Comparison of ENCODE assay signal across 8 cellular contexts in genomic region chr7:156892821-156893706, GRCh38. TPM values are rescaled to one million over a fixed set of nuclear protein-coding genes. Genes with fewer than 3 reads are reported as not detected.
DNase-seq lines count a peak whose midpoint lies in the region; ATAC-seq, FAIRE-seq and TF ChIP-seq lines count a peak whose summit lies in the region.

LMBR1 (minus strand) TSS chr7:156893183; CDS start chr7:156892993, 190 bp downstream.

- no peak for FAIRE-seq in HTR-8/SVneo (lab: Jason Lieb, UNC)

- H3K27me3 ChIP-seq in Caco-2 (replicated peaks; ENCODE audit: control insufficient read depth, insufficient read depth, low read length), result no peaks in the 10 kb centered on the region
- no peaks in the 10 kb centered on the region for H3K27me3 ChIP-seq in endocrine pancreas (ENCODE audit: control insufficient read depth, insufficient read depth, low read length)

- H3K4me1 Mint-ChIP-seq in Caco-2 (ENCODE audit: low read depth, unreplicated experiment), result peaks cover 20% of the 10 kb centered on the region
- peaks cover 54% of the 10 kb centered on the region for H3K4me1 Mint-ChIP-seq in activated CD8-positive, alpha-beta memory T cell treated with anti-CD3 and anti-CD28 coated beads, Interleukin-2, amount 10 ng/mL, durations not matched to agents 7 days and 5 days

- intact Hi-C loops in Caco-2 (cut with micrococcal nuclease; ENCODE audit: unreplicated experiment), result loop anchor here (2.0 kb wide), 1 partner anchor 246 kb away; the partner anchor contains the start of gene UBE3C

- no peaks in the 10 kb centered on the region for H3K27me3 Mint-ChIP-seq in Caco-2 (ENCODE audit: insufficient read depth, unreplicated experiment)
- no peaks in the 10 kb centered on the region for H3K27me3 Mint-ChIP-seq in activated CD8-positive, alpha-beta memory T cell treated with anti-CD3 and anti-CD28 coated beads, Interleukin-2, amount 10 ng/mL, durations not matched to agents 7 days and 5 days

- peak; percentile 72 for ATAC-seq in GM21367 (IDR thresholded peaks at IDR 0.05; ENCODE audit: unreplicated experiment)
- ATAC-seq in activated CD8-positive, alpha-beta memory T cell treated with anti-CD3 and anti-CD28 coated beads, Interleukin-2, amount 10 ng/mL, durations not matched to agents 7 days and 5 days, result peak; percentile 84

- peak within 1 kb of the TSS; percentile 80 for H3K4me3 Mint-ChIP-seq in Caco-2 (ENCODE audit: unreplicated experiment)
- peak within 1 kb of the TSS; percentile 88 for H3K4me3 Mint-ChIP-seq in activated CD8-positive, alpha-beta memory T cell treated with anti-CD3 and anti-CD28 coated beads, Interleukin-2, amount 10 ng/mL, durations not matched to agents 7 days and 5 days

- H3K9me3 ChIP-seq in Caco-2, result peaks cover 8% of the 10 kb centered on the region; the same call in 1 of the 2 replicates
- H3K9me3 ChIP-seq in endocrine pancreas (ENCODE audit: control insufficient read depth, low read length), result no peaks in the 10 kb centered on the region

- peak within 1 kb of the TSS; percentile 90 for H3K27ac Mint-ChIP-seq in Caco-2 (ENCODE audit: unreplicated experiment)
- H3K27ac Mint-ChIP-seq in activated CD8-positive, alpha-beta memory T cell treated with anti-CD3 and anti-CD28 coated beads, Interleukin-2, amount 10 ng/mL, durations not matched to agents 7 days and 5 days, result peak within 1 kb of the TSS; percentile 90

- H3K4me1 ChIP-seq in Caco-2, result peaks cover 3% of the 10 kb centered on the region; the same call in 1 of the 2 replicates
- H3K4me1 ChIP-seq in endocrine pancreas (ENCODE audit: control insufficient read depth, insufficient read depth, low read length), result peaks cover 7% of the 10 kb centered on the region

- peaks cover 19% of the 10 kb centered on the region for H3K36me3 Mint-ChIP-seq in Caco-2 (ENCODE audit: insufficient read depth, unreplicated experiment)
- peaks cover 19% of the 10 kb centered on the region for H3K36me3 Mint-ChIP-seq in activated CD8-positive, alpha-beta memory T cell treated with anti-CD3 and anti-CD28 coated beads, Interleukin-2, amount 10 ng/mL, durations not matched to agents 7 days and 5 days

- BruUV-seq in Caco-2 (replicated peaks; lab: Mats Ljungman, UMichigan), result no TSS peak

- peak within 1 kb of the TSS; percentile 91 for H3K9ac ChIP-seq in endocrine pancreas (ENCODE audit: control insufficient read depth, insufficient read depth, low read length)

- CTCF ChIA-PET in Caco-2 (lab: Charles Lee), result interaction anchor here (0.6 to 0.7 kb wide), 7 partner anchors 8 to 1177 kb away, joined by 3 read pairs; partner anchors contain the start of gene UBE3C
- CTCF ChIA-PET in activated CD8-positive, alpha-beta memory T cell treated with anti-CD3 and anti-CD28 coated beads, Interleukin-2, amount 10 ng/mL, durations not matched to agents 7 days and 5 days (lab: Charles Lee), result interaction anchor here (0.6 to 1.5 kb wide), 8 partner anchors 12 to 252 kb away, joined by 3 to 23 read pairs (median 4); partner anchors contain the start of gene NOM1

- DNase-seq in Caco-2, result peak; percentile 95
- peak; percentile 91 for DNase-seq in HTR-8/SVneo (ENCODE audit: insufficient read length, low spot score)
- peak; percentile 74 for DNase-seq in NOMO-1 treated with dmso at 0.1 percent for 144 hours (lab: John Stamatoyannopoulos, UW; ENCODE audit: unreplicated experiment)
- DNase-seq in activated CD8-positive, alpha-beta memory T cell treated with anti-CD3 and anti-CD28 coated beads, Interleukin-2, amount 10 ng/mL, durations not matched to agents 7 days and 5 days, result peak; percentile 95
- peak; percentile 98 for DNase-seq in mesenteric fat pad (ENCODE audit: low spot score)
- peak; percentile 93 for DNase-seq in stimulated activated CD8-positive, alpha-beta memory T cell treated with anti-CD3 and anti-CD28 coated beads, Interleukin-15, amount 100 ng/mL, for 24 hours (ENCODE audit: low read depth)

- POLR2A ChIA-PET in Caco-2 (lab: Charles Lee), result interaction anchor here (0.6 to 0.7 kb wide), 3 partner anchors 111 to 278 kb away, joined by 3 to 6 read pairs (median 3); no protein-coding TSS in a partner anchor

- no peaks in the 10 kb centered on the region for H3K36me3 ChIP-seq in Caco-2 (ENCODE audit: control insufficient read depth, insufficient read depth, low read length)
- no peaks in the 10 kb centered on the region for H3K36me3 ChIP-seq in endocrine pancreas (ENCODE audit: control insufficient read depth, insufficient read depth, low read length)

- H3K4me3 ChIP-seq in Caco-2 (ENCODE audit: low read depth, low read length), result peak within 1 kb of the TSS; percentile 69
- H3K4me3 ChIP-seq in endocrine pancreas (ENCODE audit: control insufficient read depth, insufficient read depth, low read length), result peak within 1 kb of the TSS; percentile 95

- no peaks in the 10 kb centered on the region for H3K9me3 Mint-ChIP-seq in Caco-2 (ENCODE audit: unreplicated experiment)
- H3K9me3 Mint-ChIP-seq in activated CD8-positive, alpha-beta memory T cell treated with anti-CD3 and anti-CD28 coated beads, Interleukin-2, amount 10 ng/mL, durations not matched to agents 7 days and 5 days (ENCODE audit: low read depth), result no peaks in the 10 kb centered on the region

- peak; percentile 46 to 59 for TF ChIP-seq CTCF in Caco-2 (IDR thresholded peaks at IDR 0.05; ENCODE audit: insufficient read depth in 1 of 2, low read depth in 1 of 2, low read length in 1 of 2, severe bottlenecking in 1 of 2, unreplicated experiment in 1 of 2)

RNA-seq across cellular contexts. Expression of gene LMBR1, which starts in this region (rescaled TPM):
- total RNA-seq in Caco-2 (2022) (77.9 and 90.8 TPM in 2 replicates), mesenteric fat pad (69.2 TPM)
- total RNA-seq in activated CD8-positive, alpha-beta memory T cell treated with anti-CD3 and anti-CD28 coated beads, Interleukin-2, amount 10 ng/mL, durations not matched to agents 7 days and 5 days, result 10 to 100 TPM; 64.0 to 69.8 TPM

Comparison
In these comparisons a context has a peak if more than half of its experiments do, and no peak if none do; other contexts are left out.
1. Peak in every context shown above with its lines: DNase-seq, ATAC-seq and H3K4me3 ChIP-seq.